In the genomic region with DNA sequence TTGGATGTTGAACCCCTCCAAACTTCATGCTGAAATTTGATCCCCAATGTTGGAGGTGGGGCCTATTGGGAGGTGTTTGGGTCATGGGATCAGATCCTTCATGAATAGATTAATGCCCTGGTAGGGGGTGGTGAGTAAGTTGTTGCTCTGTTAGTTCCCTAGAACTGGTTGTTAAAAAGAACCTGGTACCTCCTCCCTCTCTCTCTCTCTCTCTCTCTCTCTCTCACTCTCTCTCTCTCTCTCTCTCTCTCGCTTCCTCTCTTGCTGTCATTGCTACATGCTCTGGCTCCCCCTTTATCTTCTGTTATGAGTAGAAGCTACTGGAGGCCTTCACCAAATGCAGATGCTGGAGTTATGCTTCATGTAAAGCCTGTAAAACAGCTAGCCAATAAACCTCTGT, we compare ENCODE assay signal across 24 cellular contexts.
"Had no signal": no experiment of that assay in that cellular context is flagged by ENCODE, and none has a peak within 500 bp of the region (broad histone marks: within the 10 kb centered on the region; RNA-seq: fewer than 3 reads in every experiment).

No MANE protein-coding gene starts in this region.

- H3K4me3 Mint-ChIP-seq: activated CD4-positive, alpha-beta T cell treated with anti-CD3 and anti-CD28 coated beads for 36 hours; activated T-cell treated with anti-CD3 and anti-CD28 coated beads, Interleukin-2, amount 50 U/mL, for 24 hours; activated T-helper 17 cell treated with anti-CD3 and anti-CD28 coated beads, Interleukin-2, amount 50 U/mL, for 72 hours; natural killer cell treated with Interleukin-12 subunit alpha and Interleukin-12 subunit beta and Interleukin-15 and Interleukin-18, amount 100 ng/mL, for 72 hours had no signal

- ATAC-seq: activated CD4-positive, alpha-beta T cell treated with anti-CD3 and anti-CD28 coated beads for 36 hours; activated naive CD4-positive, alpha-beta T cell treated with anti-CD3 and anti-CD28 coated beads, Interleukin-2, amount 50 U/mL, for 72 hours; activated T-helper 17 cell treated with anti-CD3 and anti-CD28 coated beads, Interleukin-2, amount 50 U/mL, for 72 hours; esophagus mucosa; gastrocnemius medialis; left ventricle myocardium superior; natural killer cell treated with Interleukin-12 subunit alpha and Interleukin-12 subunit beta and Interleukin-15 and Interleukin-18, amount 100 ng/mL, for 72 hours; right lobe of liver had no signal

- DNase-seq: activated CD4-positive, alpha-beta T cell treated with anti-CD3 and anti-CD28 coated beads for 36 hours; activated CD4-positive, alpha-beta T cell treated with anti-CD3 and anti-CD28 coated beads, Interleukin-2, amount 50 U/mL, for 4 hours; activated CD8-positive, alpha-beta memory T cell treated with anti-CD3 and anti-CD28 coated beads for 24 hours; activated CD8-positive, alpha-beta memory T cell treated with anti-CD3 and anti-CD28 coated beads, Interleukin-2, amount 50 U/mL, for 4 hours; activated T-cell treated with anti-CD3 and anti-CD28 coated beads, Interleukin-2, amount 50 U/mL, for 24 hours; brain microvascular endothelial cell; caudate nucleus; effector memory CD4-positive, alpha-beta T cell; gastrocnemius medialis; hippocampal formation; left ventricle myocardium superior; nucleus accumbens; right lobe of liver; stimulated activated naive CD4-positive, alpha-beta T cell; testis; trophoblast cell; uterus had no signal

- H3K27me3 Mint-ChIP-seq: activated CD4-positive, alpha-beta T cell treated with anti-CD3 and anti-CD28 coated beads for 36 hours; activated T-cell treated with anti-CD3 and anti-CD28 coated beads, Interleukin-2, amount 50 U/mL, for 24 hours had no signal

- H3K4me1 ChIP-seq: ascending aorta, gastrocnemius medialis, parathyroid adenoma, right lobe of liver, testis, uterus had no signal

- H3K9me3 Mint-ChIP-seq: activated T-helper 17 cell treated with anti-CD3 and anti-CD28 coated beads, Interleukin-2, amount 50 U/mL, for 72 hours had no signal

- H3K4me1 Mint-ChIP-seq: activated CD4-positive, alpha-beta T cell treated with anti-CD3 and anti-CD28 coated beads for 36 hours; activated T-helper 17 cell treated with anti-CD3 and anti-CD28 coated beads, Interleukin-2, amount 50 U/mL, for 72 hours had no signal

- H3K27ac ChIP-seq: ascending aorta, brain microvascular endothelial cell, gastrocnemius medialis, parathyroid adenoma, right lobe of liver, skin epidermis, testis, uterus had no signal

- H3K27ac Mint-ChIP-seq: activated CD4-positive, alpha-beta T cell treated with anti-CD3 and anti-CD28 coated beads for 36 hours; activated naive CD4-positive, alpha-beta T cell treated with anti-CD3 and anti-CD28 coated beads, Interleukin-2, amount 50 U/mL, for 72 hours; activated T-cell treated with anti-CD3 and anti-CD28 coated beads, Interleukin-2, amount 50 U/mL, for 24 hours; activated T-helper 17 cell treated with anti-CD3 and anti-CD28 coated beads, Interleukin-2, amount 50 U/mL, for 72 hours; natural killer cell treated with Interleukin-12 subunit alpha and Interleukin-12 subunit beta and Interleukin-15 and Interleukin-18, amount 100 ng/mL, for 72 hours had no signal

- H3K36me3 ChIP-seq: ascending aorta, brain microvascular endothelial cell, gastrocnemius medialis, right lobe of liver, uterus had no signal

- H3K4me3 ChIP-seq: ascending aorta, gastrocnemius medialis, right lobe of liver, skin epidermis, testis, uterus had no signal

- H3K9me3 ChIP-seq: ascending aorta, gastrocnemius medialis, right lobe of liver, testis, uterus had no signal
